ENCODE assay signal across 12 cellular contexts in genomic region chr5:123285122-123286011, GRCh38.
DNase-seq lines count a peak whose midpoint lies in the region; ATAC-seq and TF ChIP-seq lines count a peak whose summit lies in the region.
"Had no signal": no experiment of that assay in that cellular context is flagged by ENCODE, and none has a peak within 500 bp of the region (broad histone marks: within the 10 kb centered on the region; RNA-seq: fewer than 3 reads in every experiment).

No MANE protein-coding gene starts in this region.

- H3K36me3 Mint-ChIP-seq in neural progenitor cell, result no peaks in the 10 kb centered on the region

- H3K9me3 Mint-ChIP-seq in neural progenitor cell, result peaks cover 3% of the 10 kb centered on the region
- H3K9me3 Mint-ChIP-seq: activated T-helper 2 cell treated with anti-CD3 and anti-CD28 coated beads, Interferon-gamma antibody, Interleukin-2, Interleukin-4, amounts not matched to agents 10 μg/mL and 5 μg/mL and 100 μg/mL, durations not matched to agents 14 hours and 24 hours and 36 hours had no signal

- WGBS in gastroesophageal sphincter (ENCODE audit: low coverage in 1 of 2), 2 donors, result 0 to 8% methylated on average over 3 to 15 of the region's 32 CpGs

- H3K4me1 ChIP-seq in NT2/D1 (ENCODE audit: insufficient read depth, insufficient read length) (no peaks in the 10 kb centered on the region), gastroesophageal sphincter (peaks cover 0 to 24% (median 0%) of the 10 kb centered on the region in 3 donors), neural progenitor cell (peaks cover 35% of the 10 kb centered on the region)

- H3K9ac ChIP-seq in NT2/D1 (ENCODE audit: insufficient read length, low read depth) (peak overlapping the region; percentile 64), neural progenitor cell (no peak overlapping the region)

- H4K20me1 ChIP-seq in neural progenitor cell (ENCODE audit: low read depth), result no peaks in the 10 kb centered on the region

- H3K79me2 ChIP-seq in neural progenitor cell (ENCODE audit: low read depth), result no peaks in the 10 kb centered on the region

- H3K4me3 ChIP-seq in NT2/D1 (ENCODE audit: insufficient read length, low read depth) (peak overlapping the region; percentile 50), gastroesophageal sphincter (peak overlapping the region in 1 of 2 donors; percentile 31), neural progenitor cell (peak overlapping the region; percentile 59)

- no peak for TF ChIP-seq EP300 in gastroesophageal sphincter (IDR thresholded peaks at IDR 0.05)

- H2AFZ ChIP-seq in neural progenitor cell (replicated peaks), result peak overlapping the region; percentile 97

- peak overlapping the region; percentile 89 for H3K4me3 Mint-ChIP-seq in neural progenitor cell

- DNase-seq in AG20443 (ENCODE audit: low spot score) (peak; percentile 36), NT2/D1 (ENCODE audit: low read depth, low spot score) (no peak), neural progenitor cell (ENCODE audit: low spot score) (peak; percentile 59), NCI-H1436 treated with DMSO at 0.1 percent for 48 hours (lab: John Stamatoyannopoulos, UW) (no peak), cerebellar cortex (ENCODE audit: low spot score) (no peak), DMS153 (lab: John Stamatoyannopoulos, UW) (no peak)
- DNase-seq: foreskin melanocyte, NCI-H1092 treated with DMSO at 0.1 percent for 48 hours, substantia nigra had no signal

- no peak for TF ChIP-seq POLR2A in gastroesophageal sphincter (IDR thresholded peaks at IDR 0.05)

- peak overlapping the region; percentile 89 for H3K4me2 ChIP-seq in neural progenitor cell

- no peaks in the 10 kb centered on the region for H3K27me3 ChIP-seq in NT2/D1 (ENCODE audit: insufficient read depth, insufficient read length)
- H3K27me3 ChIP-seq in gastroesophageal sphincter, result peaks cover 3% of the 10 kb centered on the region
- H3K27me3 ChIP-seq in neural progenitor cell, result peaks cover 29% of the 10 kb centered on the region

- ATAC-seq in gastroesophageal sphincter, result peak; percentile 51
- no peak for ATAC-seq in HG03108 (IDR thresholded peaks at IDR 0.05; ENCODE audit: unreplicated experiment)

- peaks cover 20% of the 10 kb centered on the region for H3F3A ChIP-seq in neural progenitor cell (ENCODE audit: low read depth)

- H3K27ac Mint-ChIP-seq in neural progenitor cell, result no peak overlapping the region
- H3K27ac Mint-ChIP-seq: activated T-helper 2 cell treated with anti-CD3 and anti-CD28 coated beads, Interferon-gamma antibody, Interleukin-2, Interleukin-4, amounts not matched to agents 10 μg/mL and 5 μg/mL and 100 μg/mL, durations not matched to agents 14 hours and 24 hours and 36 hours had no signal

- peaks cover 5% of the 10 kb centered on the region for H3K27me3 Mint-ChIP-seq in neural progenitor cell (ENCODE audit: insufficient read depth, low read depth)

- H3K9me3 ChIP-seq in NT2/D1 (ENCODE audit: insufficient read depth, low read length) (no peaks in the 10 kb centered on the region), gastroesophageal sphincter (peaks cover 0 to 3% (median 0%) of the 10 kb centered on the region in 3 donors), neural progenitor cell (ENCODE audit: low read depth) (no peaks in the 10 kb centered on the region)

- H3K4me1 Mint-ChIP-seq in neural progenitor cell, result peaks cover 33% of the 10 kb centered on the region

- no peak for TF ChIP-seq CTCF in gastroesophageal sphincter (IDR thresholded peaks at IDR 0.05)
- TF ChIP-seq CTCF in neural progenitor cell (IDR thresholded peaks at IDR 0.05), result no peak

- no peaks in the 10 kb centered on the region for H3K36me3 ChIP-seq in NT2/D1 (ENCODE audit: insufficient read depth, insufficient read length, low read length)
- no peaks in the 10 kb centered on the region for H3K36me3 ChIP-seq in gastroesophageal sphincter
- H3K36me3 ChIP-seq in neural progenitor cell, result no peaks in the 10 kb centered on the region

- H3K27ac ChIP-seq in gastroesophageal sphincter (peak overlapping the region in 1 of 4 donors; percentile 27), neural progenitor cell (no peak overlapping the region)

Comparison
In these comparisons a context has a peak if more than half of its experiments do, and no peak if none do; other contexts are left out.
1. DNase-seq: peak in AG20443 (single experiment) and neural progenitor cell (single experiment); none in NT2/D1 (single experiment), NCI-H1436 treated with DMSO at 0.1 percent for 48 hours (single experiment), cerebellar cortex (single experiment) and DMS153 (single experiment).